ENCODE assay signal across 1 cellular context in the genomic region with DNA sequence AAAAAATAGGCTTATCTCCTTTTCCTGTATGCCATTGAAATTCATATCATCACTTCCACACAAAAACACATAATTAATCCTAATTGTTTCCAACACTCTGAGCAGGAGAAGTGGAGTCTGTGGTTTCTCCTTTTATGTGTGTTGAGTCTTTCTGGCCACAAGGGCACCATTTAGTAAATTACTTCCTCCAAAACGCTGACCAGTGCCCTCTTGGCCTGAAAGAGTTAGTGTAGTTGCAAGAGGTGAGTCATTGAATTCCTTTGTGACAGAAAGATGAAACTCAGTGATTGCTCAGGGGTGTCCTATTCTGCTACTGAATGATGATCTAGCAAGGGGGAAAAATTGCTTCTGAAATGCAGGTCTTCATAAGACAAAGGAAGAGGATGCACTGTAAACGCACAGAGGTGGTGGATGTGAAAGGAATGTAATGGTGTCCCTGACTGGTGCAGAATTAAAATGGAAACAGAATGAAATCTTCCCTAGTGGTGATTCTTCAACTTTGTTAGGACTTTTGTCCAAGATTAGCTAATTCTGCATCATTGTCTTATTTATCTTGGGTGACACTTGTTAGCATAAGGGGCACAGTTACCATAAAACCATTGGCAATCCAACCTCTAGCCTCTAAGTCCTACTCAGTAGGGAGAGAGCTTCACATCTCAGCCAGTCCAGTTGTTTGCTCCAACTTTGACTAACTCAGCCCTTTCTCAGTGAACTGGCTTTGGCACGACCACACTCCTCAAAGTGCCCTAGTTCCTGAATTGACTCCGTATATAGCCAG.
A peak's percentile ranks its signal among the peaks of the same experiment; 100 is the strongest.
TF ChIP-seq lines count a peak whose summit lies in the region.

No MANE protein-coding gene starts in this region.

TF ChIP-seq in HepG2, 621 proteins besides CTCF, POLR2A, EP300 and RAD21 (continued from another document):
- TF ChIP-seq, protein P1, sequence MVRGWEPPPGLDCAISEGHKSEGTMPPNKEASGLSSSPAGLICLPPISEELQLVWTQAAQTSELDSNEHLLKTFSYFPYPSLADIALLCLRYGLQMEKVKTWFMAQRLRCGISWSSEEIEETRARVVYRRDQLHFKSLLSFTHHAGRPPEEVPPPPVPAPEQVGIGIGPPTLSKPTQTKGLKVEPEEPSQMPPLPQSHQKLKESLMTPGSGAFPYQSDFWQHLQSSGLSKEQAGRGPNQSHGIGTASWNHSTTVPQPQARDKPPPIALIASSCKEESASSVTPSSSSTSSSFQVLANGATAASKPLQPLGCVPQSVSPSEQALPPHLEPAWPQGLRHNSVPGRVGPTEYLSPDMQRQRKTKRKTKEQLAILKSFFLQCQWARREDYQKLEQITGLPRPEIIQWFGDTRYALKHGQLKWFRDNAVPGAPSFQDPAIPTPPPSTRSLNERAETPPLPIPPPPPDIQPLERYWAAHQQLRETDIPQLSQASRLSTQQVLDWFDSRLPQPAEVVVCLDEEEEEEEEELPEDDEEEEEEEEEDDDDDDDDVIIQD (CRISPR knock-in tag; IDR thresholded peaks at IDR 0.05; ENCODE audit: low read depth): peak; percentile 70; the same call in 1 of the 2 replicates
- TF ChIP-seq PHF20 (CRISPR knock-in tag; IDR thresholded peaks at IDR 0.05) (no peak), ZNF652 (CRISPR knock-in tag; IDR thresholded peaks at IDR 0.05; ENCODE audit: borderline replicate concordance, low read depth) (peak; percentile 65; the same call in 1 of the 2 replicates), FOSL1 (CRISPR knock-in tag; IDR thresholded peaks at IDR 0.05; ENCODE audit: borderline replicate concordance) (peak; percentile 36; the same call in 1 of the 2 replicates)
- TF ChIP-seq, protein P2, sequence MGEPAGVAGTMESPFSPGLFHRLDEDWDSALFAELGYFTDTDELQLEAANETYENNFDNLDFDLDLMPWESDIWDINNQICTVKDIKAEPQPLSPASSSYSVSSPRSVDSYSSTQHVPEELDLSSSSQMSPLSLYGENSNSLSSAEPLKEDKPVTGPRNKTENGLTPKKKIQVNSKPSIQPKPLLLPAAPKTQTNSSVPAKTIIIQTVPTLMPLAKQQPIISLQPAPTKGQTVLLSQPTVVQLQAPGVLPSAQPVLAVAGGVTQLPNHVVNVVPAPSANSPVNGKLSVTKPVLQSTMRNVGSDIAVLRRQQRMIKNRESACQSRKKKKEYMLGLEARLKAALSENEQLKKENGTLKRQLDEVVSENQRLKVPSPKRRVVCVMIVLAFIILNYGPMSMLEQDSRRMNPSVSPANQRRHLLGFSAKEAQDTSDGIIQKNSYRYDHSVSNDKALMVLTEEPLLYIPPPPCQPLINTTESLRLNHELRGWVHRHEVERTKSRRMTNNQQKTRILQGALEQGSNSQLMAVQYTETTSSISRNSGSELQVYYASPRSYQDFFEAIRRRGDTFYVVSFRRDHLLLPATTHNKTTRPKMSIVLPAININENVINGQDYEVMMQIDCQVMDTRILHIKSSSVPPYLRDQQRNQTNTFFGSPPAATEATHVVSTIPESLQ (CRISPR knock-in tag; conservative IDR thresholded peaks at IDR 0.05): no peak
